18 cellular contexts compared by ENCODE assay signal in genomic region chr7:131723926-131724325, GRCh38.
A peak's percentile ranks its signal among the peaks of the same experiment; 100 is the strongest.
DNase-seq lines count a peak whose midpoint lies in the region; ATAC-seq, FAIRE-seq and TF ChIP-seq lines count a peak whose summit lies in the region.
"Had no signal": no experiment of that assay in that cellular context is flagged by ENCODE, and none has a peak within 500 bp of the region (broad histone marks: within the 10 kb centered on the region; RNA-seq: fewer than 3 reads in every experiment).

No MANE protein-coding gene starts in this region.

- ATAC-seq in GM18502 (IDR thresholded peaks at IDR 0.05; ENCODE audit: poor library complexity, unreplicated experiment) (no peak), GM18858 (IDR thresholded peaks at IDR 0.05; ENCODE audit: unreplicated experiment) (no peak), GM19463 (IDR thresholded peaks at IDR 0.05; ENCODE audit: unreplicated experiment) (no peak)
- ATAC-seq: effector memory CD8-positive, alpha-beta T cell; mucosa of descending colon; T-cell had no signal

- TF ChIP-seq POLR2A in H54 (IDR thresholded peaks at IDR 0.05; ENCODE audit: low read depth, low read length): no peak

- DNase-seq in AG08395 (ENCODE audit: low spot score) (peak; percentile 10), H54 (ENCODE audit: insufficient read length, low spot score) (peak; percentile 18), amniotic epithelial cell (ENCODE audit: low read depth) (peak; percentile 16), iris pigment epithelial cell (ENCODE audit: low read depth) (peak; percentile 10)
- no peak for DNase-seq in central memory CD4-positive, alpha-beta T cell
- DNase-seq: activated CD8-positive, alpha-beta memory T cell treated with anti-CD3 and anti-CD28 coated beads for 24 hours; BE2C; DMS 273 treated with DMSO at 0.1 percent for 48 hours; effector memory CD8-positive, alpha-beta T cell; immature natural killer cell; mucosa of descending colon; NCI-H1436; NCI-H524; T-cell had no signal

- FAIRE-seq in H54 (lab: Jason Lieb, UNC): no peak
- FAIRE-seq: frontal cortex had no signal
